11 cellular contexts compared by ENCODE assay signal in genomic region chr10:124259139-124259825, GRCh38.
DNase-seq lines count a peak whose midpoint lies in the region; ATAC-seq, FAIRE-seq and TF ChIP-seq lines count a peak whose summit lies in the region.
"Had no signal": no experiment of that assay in that cellular context is flagged by ENCODE, and none has a peak within 500 bp of the region (broad histone marks: within the 10 kb centered on the region; RNA-seq: fewer than 3 reads in every experiment).

No MANE protein-coding gene starts in this region.

- CTCF ChIA-PET in activated CD4-positive, alpha-beta T cell treated with anti-CD3 and anti-CD28 coated beads, Interleukin-2, amount 10 ng/mL, durations not matched to agents 7 days and 5 days (lab: Charles Lee): interaction anchor here (1.4 kb wide), 1 partner anchor 10 kb away, joined by 4 read pairs; no protein-coding TSS in a partner anchor

- no peaks in the 10 kb centered on the region for H3K27me3 Mint-ChIP-seq in activated CD4-positive, alpha-beta T cell treated with anti-CD3 and anti-CD28 coated beads, Interleukin-2, amount 10 ng/mL, durations not matched to agents 7 days and 5 days

- no peak for TF ChIP-seq POLR2A in body of pancreas (IDR thresholded peaks at IDR 0.05)
- TF ChIP-seq POLR2A in thyroid gland (IDR thresholded peaks at IDR 0.05): no peak

- H3K4me3 Mint-ChIP-seq in activated CD4-positive, alpha-beta T cell treated with anti-CD3 and anti-CD28 coated beads, Interleukin-2, amount 10 ng/mL, durations not matched to agents 7 days and 5 days: no peak overlapping the region

- no peaks in the 10 kb centered on the region for H3K9me3 Mint-ChIP-seq in activated CD4-positive, alpha-beta T cell treated with anti-CD3 and anti-CD28 coated beads, Interleukin-2, amount 10 ng/mL, durations not matched to agents 7 days and 5 days

- H3K27ac Mint-ChIP-seq in activated CD4-positive, alpha-beta T cell treated with anti-CD3 and anti-CD28 coated beads, Interleukin-2, amount 10 ng/mL, durations not matched to agents 7 days and 5 days: no peak overlapping the region

- H3K27me3 ChIP-seq in bronchial epithelial cell (ENCODE audit: control insufficient read depth, insufficient read depth, low read length) (peaks cover 4% of the 10 kb centered on the region), body of pancreas (no peaks in the 10 kb centered on the region), thyroid gland (no peaks in the 10 kb centered on the region)
- H3K27me3 ChIP-seq: tibial artery had no signal

- no peak for ATAC-seq in body of pancreas

- FAIRE-seq in bronchial epithelial cell (lab: Jason Lieb, UNC): no peak

- peak; percentile 60 for TF ChIP-seq CTCF in LNCaP clone FGC (IDR thresholded peaks at IDR 0.05; ENCODE audit: control insufficient read depth, extremely low read depth, insufficient read depth)
- peak; percentile 38 for TF ChIP-seq CTCF in bronchial epithelial cell (IDR thresholded peaks at IDR 0.05; ENCODE audit: insufficient read depth, low read length, severe bottlenecking)
- TF ChIP-seq CTCF in retinal pigment epithelial cell (conservative IDR thresholded peaks at IDR 0.05; ENCODE audit: low read depth, low read length): peak; percentile 37
- TF ChIP-seq CTCF in body of pancreas (IDR thresholded peaks at IDR 0.05): no peak
- peak in 1 of 6 experiments; percentile 19 for TF ChIP-seq CTCF in thyroid gland (IDR thresholded peaks at IDR 0.05)

- H3K4me3 ChIP-seq in LNCaP clone FGC (ENCODE audit: low read depth, low read length): no peak overlapping the region
- H3K4me3 ChIP-seq in bronchial epithelial cell (ENCODE audit: low read depth, low read length): no peak overlapping the region
- no peak overlapping the region for H3K4me3 ChIP-seq in retinal pigment epithelial cell (ENCODE audit: low read length)
- no peak overlapping the region for H3K4me3 ChIP-seq in body of pancreas
- H3K4me3 ChIP-seq in thyroid gland (replicated peaks in 1 of 3): no peak overlapping the region
- H3K4me3 ChIP-seq: tibial artery had no signal

- peak; percentile 12 for DNase-seq in activated CD4-positive, alpha-beta T cell treated with anti-CD3 and anti-CD28 coated beads, Interleukin-2, amount 10 ng/mL, durations not matched to agents 7 days and 5 days
- DNase-seq in activated CD4-positive, alpha-beta T cell treated with anti-CD3 and anti-CD28 coated beads, Interleukin-2, amount 50 U/mL, for 4 hours: no peak
- peak; percentile 8 for DNase-seq in LNCaP clone FGC (ENCODE audit: low read depth)
- peak; percentile 16 for DNase-seq in bronchial epithelial cell (ENCODE audit: low read depth)
- DNase-seq in retinal pigment epithelial cell (ENCODE audit: low read depth): no peak
- DNase-seq in body of pancreas: no peak
- DNase-seq in KG1 (lab: John Stamatoyannopoulos, UW): no peak
- DNase-seq in thyroid gland: no peak
- DNase-seq: effector memory CD4-positive, alpha-beta T cell; stimulated activated CD4-positive, alpha-beta T cell treated with anti-CD3 and anti-CD28 coated beads, Interleukin-12 subunit alpha, Interleukin-12 subunit beta, amount 100 ng/mL, for 4 hours; tibial artery had no signal

- no peaks in the 10 kb centered on the region for H3K4me1 Mint-ChIP-seq in activated CD4-positive, alpha-beta T cell treated with anti-CD3 and anti-CD28 coated beads, Interleukin-2, amount 10 ng/mL, durations not matched to agents 7 days and 5 days

- no peaks in the 10 kb centered on the region for H3K9me3 ChIP-seq in body of pancreas
- no peaks in the 10 kb centered on the region for H3K9me3 ChIP-seq in thyroid gland

- 76 to 77% methylated on average over 3 to 7 of the region's 7 CpGs for WGBS in body of pancreas, 2 donors
- 76 to 84% methylated on average over 7 of the region's 7 CpGs for WGBS in thyroid gland, 2 donors

- H3K4me1 ChIP-seq in body of pancreas: no peaks in the 10 kb centered on the region
- H3K4me1 ChIP-seq in thyroid gland: no peaks in the 10 kb centered on the region
- H3K4me1 ChIP-seq: tibial artery had no signal

- POLR2A ChIA-PET in activated CD4-positive, alpha-beta T cell treated with anti-CD3 and anti-CD28 coated beads, Interleukin-2, amount 10 ng/mL, durations not matched to agents 7 days and 5 days (lab: Charles Lee): no interaction called here

- no peaks in the 10 kb centered on the region for H3K36me3 ChIP-seq in bronchial epithelial cell (ENCODE audit: control insufficient read depth, insufficient read depth, low read length)
- H3K36me3 ChIP-seq in body of pancreas (replicated peaks in 1 of 2; ENCODE audit: insufficient read depth in 1 of 2, low read depth in 2 of 2): no peaks in the 10 kb centered on the region
- H3K36me3 ChIP-seq in thyroid gland: no peaks in the 10 kb centered on the region
- H3K36me3 ChIP-seq: tibial artery had no signal

- H3K36me3 Mint-ChIP-seq in activated CD4-positive, alpha-beta T cell treated with anti-CD3 and anti-CD28 coated beads, Interleukin-2, amount 10 ng/mL, durations not matched to agents 7 days and 5 days (ENCODE audit: low read depth): no peaks in the 10 kb centered on the region

- no peak overlapping the region for H3K27ac ChIP-seq in body of pancreas
- no peak overlapping the region for H3K27ac ChIP-seq in thyroid gland
- H3K27ac ChIP-seq: tibial artery had no signal

- intact Hi-C loops in body of pancreas (cut with DNase I): no loop called here
- intact Hi-C loops in thyroid gland (cut with DNase I): no loop called here

Comparison
In these comparisons a context has a peak if more than half of its experiments do, and no peak if none do; other contexts are left out.
1. DNase-seq: peak in activated CD4-positive, alpha-beta T cell treated with anti-CD3 and anti-CD28 coated beads, Interleukin-2, amount 10 ng/mL, durations not matched to agents 7 days and 5 days (single experiment), LNCaP clone FGC (single experiment) and bronchial epithelial cell (single experiment); none in activated CD4-positive, alpha-beta T cell treated with anti-CD3 and anti-CD28 coated beads, Interleukin-2, amount 50 U/mL, for 4 hours (0 of 2), retinal pigment epithelial cell (single experiment), body of pancreas (0 of 4), KG1 (single experiment) and thyroid gland (0 of 2).
2. CTCF ChIP-seq: peak in LNCaP clone FGC (single experiment), bronchial epithelial cell (single experiment) and retinal pigment epithelial cell (single experiment); none in body of pancreas (0 of 7).